Comparison of ENCODE assay signal across 9 cellular contexts in the genomic region with DNA sequence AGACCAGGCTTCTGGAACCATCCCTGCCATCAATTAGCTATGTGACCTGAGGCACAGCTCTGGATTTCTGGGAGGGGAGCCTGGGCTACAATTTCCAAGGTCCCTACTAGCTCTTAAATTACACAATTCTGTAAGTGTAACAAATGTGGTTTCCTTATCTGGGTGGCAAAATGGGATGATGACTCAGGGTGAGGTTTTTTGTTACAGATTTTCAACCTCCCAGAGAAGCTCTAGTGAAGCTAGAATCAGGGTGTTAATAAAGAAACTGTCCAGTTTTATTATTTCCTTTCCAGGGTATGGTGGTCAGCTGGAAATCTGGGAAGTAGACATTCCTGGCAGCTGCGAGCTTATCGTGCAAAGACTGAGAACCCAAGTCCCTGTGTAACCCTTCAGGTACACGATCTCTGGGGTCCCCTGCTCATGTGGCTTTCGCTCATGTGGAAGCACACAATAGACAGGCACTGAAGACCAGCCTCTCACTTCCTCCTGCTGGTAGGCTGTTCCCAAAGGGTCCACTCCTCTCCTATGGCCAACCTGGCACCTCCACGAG. TPM values are rescaled to one million over a fixed set of nuclear protein-coding genes. Genes with fewer than 3 reads are reported as not detected.
DNase-seq lines count a peak whose midpoint lies in the region; ATAC-seq and TF ChIP-seq lines count a peak whose summit lies in the region.
"Had no signal": no experiment of that assay in that cellular context is flagged by ENCODE, and none has a peak within 500 bp of the region (broad histone marks: within the 10 kb centered on the region; RNA-seq: fewer than 3 reads in every experiment).

No MANE protein-coding gene starts in this region.

- no peak for TF ChIP-seq CTCF in esophagus muscularis mucosa (IDR thresholded peaks at IDR 0.05)

- H3K4me3 Mint-ChIP-seq in activated CD4-positive, alpha-beta T cell treated with anti-CD3 and anti-CD28 coated beads for 36 hours = peak overlapping the region; percentile 54
- H3K4me3 Mint-ChIP-seq in T-cell = peak overlapping the region; percentile 38 to 66 (median 39)
- H3K4me3 Mint-ChIP-seq in stimulated activated memory B cell treated with anti-CD40 and anti-IgM and Interleukin-4, amounts not matched to agents 10 μg/mL and 1 μg/mL and 100 μg/mL, for 72 hours = no peak overlapping the region
- H3K4me3 Mint-ChIP-seq: neural crest cell had no signal

- POLR2A ChIA-PET in activated CD4-positive, alpha-beta T cell treated with anti-CD3 and anti-CD28 coated beads for 36 hours (lab: Charles Lee) = interaction anchor here (0.5 to 1.1 kb wide), 4 partner anchors 15 to 63 kb away, joined by 3 to 6 read pairs (median 4); no protein-coding TSS in a partner anchor
- POLR2A ChIA-PET in T-cell (lab: Charles Lee) = interaction anchor here in 1 of 2 donors (0.6 to 1.9 kb wide), 3 partner anchors 15 to 884 kb away, joined by 3 to 8 read pairs (median 8); no protein-coding TSS in a partner anchor

- TF ChIP-seq POLR2A in esophagus muscularis mucosa (IDR thresholded peaks at IDR 0.05; ENCODE audit: low read depth) = no peak

- peak overlapping the region; percentile 19 to 47 (median 26) for H3K27ac ChIP-seq in esophagus muscularis mucosa (replicated peaks in 1 of 4)

- H3K27ac Mint-ChIP-seq in activated CD4-positive, alpha-beta T cell treated with anti-CD3 and anti-CD28 coated beads for 36 hours = peak overlapping the region; percentile 85
- peak overlapping the region; percentile 95 to 99 for H3K27ac Mint-ChIP-seq in T-cell
- peak overlapping the region; percentile 27 for H3K27ac Mint-ChIP-seq in stimulated activated memory B cell treated with anti-CD40 and anti-IgM and Interleukin-4, amounts not matched to agents 10 μg/mL and 1 μg/mL and 100 μg/mL, for 72 hours

- DNase-seq in activated CD4-positive, alpha-beta T cell treated with anti-CD3 and anti-CD28 coated beads for 36 hours = peak; percentile 22
- no peak for DNase-seq in activated CD4-positive, alpha-beta T cell treated with anti-CD3 and anti-CD28 coated beads, Interleukin-2, amount 50 U/mL, for 48 hours
- peak in 2 of 34 experiments; percentile 10 to 23 for DNase-seq in T-cell
- DNase-seq in esophagus muscularis mucosa (ENCODE audit: extremely low spot score) = no peak

- H3K9me3 Mint-ChIP-seq in activated CD4-positive, alpha-beta T cell treated with anti-CD3 and anti-CD28 coated beads for 36 hours (ENCODE audit: low read depth) = no peaks in the 10 kb centered on the region
- H3K9me3 Mint-ChIP-seq in T-cell = no peaks in the 10 kb centered on the region
- H3K9me3 Mint-ChIP-seq in stimulated activated memory B cell treated with anti-CD40 and anti-IgM and Interleukin-4, amounts not matched to agents 10 μg/mL and 1 μg/mL and 100 μg/mL, for 72 hours = no peaks in the 10 kb centered on the region
- H3K9me3 Mint-ChIP-seq: neural crest cell had no signal

- peaks cover 0 to 3% (median 0%) of the 10 kb centered on the region in 4 donors for H3K36me3 ChIP-seq in esophagus muscularis mucosa

- CTCF ChIA-PET in activated CD4-positive, alpha-beta T cell treated with anti-CD3 and anti-CD28 coated beads for 36 hours (lab: Charles Lee) = interaction anchor here (0.6 to 1.7 kb wide), 9 partner anchors 11 to 157 kb away, joined by 3 to 5 read pairs (median 3); no protein-coding TSS in a partner anchor
- CTCF ChIA-PET in T-cell (lab: Charles Lee) = interaction anchor here (1.1 to 1.5 kb wide), 3 partner anchors 9 to 65 kb away, joined by 5 to 8 read pairs (median 5); no protein-coding TSS in a partner anchor

- no peaks in the 10 kb centered on the region for H3K27me3 ChIP-seq in esophagus muscularis mucosa

- no peaks in the 10 kb centered on the region for H3K9me3 ChIP-seq in esophagus muscularis mucosa

- H3K4me1 Mint-ChIP-seq in activated CD4-positive, alpha-beta T cell treated with anti-CD3 and anti-CD28 coated beads for 36 hours = peaks cover 95% of the 10 kb centered on the region
- H3K4me1 Mint-ChIP-seq in T-cell = peaks cover 88 to 96% (median 93%) of the 10 kb centered on the region in 3 donors
- H3K4me1 Mint-ChIP-seq in stimulated activated memory B cell treated with anti-CD40 and anti-IgM and Interleukin-4, amounts not matched to agents 10 μg/mL and 1 μg/mL and 100 μg/mL, for 72 hours = peaks cover 62% of the 10 kb centered on the region
- H3K4me1 Mint-ChIP-seq: neural crest cell had no signal

- H3K36me3 Mint-ChIP-seq in activated CD4-positive, alpha-beta T cell treated with anti-CD3 and anti-CD28 coated beads for 36 hours (ENCODE audit: low read depth) = peaks cover 57% of the 10 kb centered on the region
- H3K36me3 Mint-ChIP-seq in T-cell = peaks cover 10% of the 10 kb centered on the region
- no peaks in the 10 kb centered on the region for H3K36me3 Mint-ChIP-seq in stimulated activated memory B cell treated with anti-CD40 and anti-IgM and Interleukin-4, amounts not matched to agents 10 μg/mL and 1 μg/mL and 100 μg/mL, for 72 hours

- H3K4me3 ChIP-seq in esophagus muscularis mucosa = no peak overlapping the region

- ATAC-seq in activated CD4-positive, alpha-beta T cell treated with anti-CD3 and anti-CD28 coated beads for 36 hours = peak; percentile 21
- ATAC-seq in T-cell (replicated peaks in 1 of 4) (peak; percentile 32 to 46 (median 36)), GM21526 (IDR thresholded peaks at IDR 0.05; ENCODE audit: low FRiP score, unreplicated experiment) (no peak), GM18858 (IDR thresholded peaks at IDR 0.05; ENCODE audit: unreplicated experiment) (no peak), GM21423 (IDR thresholded peaks at IDR 0.05; ENCODE audit: unreplicated experiment) (no peak)
- ATAC-seq in stimulated activated memory B cell treated with anti-CD40 and anti-IgM and Interleukin-4, amounts not matched to agents 10 μg/mL and 1 μg/mL and 100 μg/mL, for 72 hours = no peak

- 58% methylated on average over 5 of the region's 5 CpGs for WGBS in esophagus muscularis mucosa

- H3K4me1 ChIP-seq in esophagus muscularis mucosa = peaks cover 9 to 49% (median 32%) of the 10 kb centered on the region in 4 donors

- no peak for TF ChIP-seq EP300 in esophagus muscularis mucosa (IDR thresholded peaks at IDR 0.05)

- no peaks in the 10 kb centered on the region for H3K27me3 Mint-ChIP-seq in activated CD4-positive, alpha-beta T cell treated with anti-CD3 and anti-CD28 coated beads for 36 hours
- no peaks in the 10 kb centered on the region for H3K27me3 Mint-ChIP-seq in T-cell
- H3K27me3 Mint-ChIP-seq in stimulated activated memory B cell treated with anti-CD40 and anti-IgM and Interleukin-4, amounts not matched to agents 10 μg/mL and 1 μg/mL and 100 μg/mL, for 72 hours = no peaks in the 10 kb centered on the region

- intact Hi-C loops in activated CD4-positive, alpha-beta T cell treated with anti-CD3 and anti-CD28 coated beads for 36 hours (cut with DNase I, micrococcal nuclease) = no loop called here
- intact Hi-C loops in esophagus muscularis mucosa (cut with DNase I) = no loop called here

RNA-seq across cellular contexts. Expression of a gene that starts 7.3 kb away (rescaled TPM):
- total RNA-seq in activated CD4-positive, alpha-beta T cell treated with anti-CD3 and anti-CD28 coated beads for 36 hours = 100 to 1,000 TPM; 111 to 129 TPM
- total RNA-seq in T-cell (10 to 100 TPM; 29.7 to 47.2 (median 35.2) TPM), esophagus muscularis mucosa (10 to 100 TPM; 15.8 to 22.0 (median 19.8) TPM)

RNA-seq across cellular contexts. Expression of a gene that starts 36.6 kb away (rescaled TPM):
- total RNA-seq in activated CD4-positive, alpha-beta T cell treated with anti-CD3 and anti-CD28 coated beads for 36 hours = 10 to 100 TPM in 1 of 2 experiments, 1 to 10 TPM in 1; 8.8 to 11.0 TPM
- total RNA-seq in T-cell (10 to 100 TPM; 10.0 to 24.4 (median 16.7) TPM), esophagus muscularis mucosa (10 to 100 TPM; 10.6 to 21.6 (median 14.4) TPM)

RNA-seq across cellular contexts. Expression of a gene that starts 36.7 kb away (rescaled TPM):
- total RNA-seq in activated CD4-positive, alpha-beta T cell treated with anti-CD3 and anti-CD28 coated beads for 36 hours = 10 to 100 TPM; 19.8 to 21.1 TPM
- total RNA-seq in T-cell (10 to 100 TPM; 16.3 to 28.2 (median 20.1) TPM), esophagus muscularis mucosa (1 to 10 TPM; 4.5 to 9.6 (median 6.5) TPM)

Comparison
In these comparisons a context has a peak if more than half of its experiments do, and no peak if none do; other contexts are left out.
1. ATAC-seq: peak in activated CD4-positive, alpha-beta T cell treated with anti-CD3 and anti-CD28 coated beads for 36 hours (single experiment) and T-cell (4 of 4); none in stimulated activated memory B cell treated with anti-CD40 and anti-IgM and Interleukin-4, amounts not matched to agents 10 μg/mL and 1 μg/mL and 100 μg/mL, for 72 hours (single experiment), GM21526 (single experiment), GM18858 (single experiment) and GM21423 (single experiment).
2. H3K27ac Mint-ChIP-seq: peak in every context shown above with its lines; median percentile 97 in T-cell; 85 in activated CD4-positive, alpha-beta T cell treated with anti-CD3 and anti-CD28 coated beads for 36 hours; 27 in stimulated activated memory B cell treated with anti-CD40 and anti-IgM and Interleukin-4, amounts not matched to agents 10 μg/mL and 1 μg/mL and 100 μg/mL, for 72 hours.